Comparison of ENCODE assay signal across 12 cellular contexts in genomic region chr3:22685598-22685997, GRCh38.
DNase-seq lines count a peak whose midpoint lies in the region; ATAC-seq and TF ChIP-seq lines count a peak whose summit lies in the region.
"Had no signal": no experiment of that assay in that cellular context is flagged by ENCODE, and none has a peak within 500 bp of the region (broad histone marks: within the 10 kb centered on the region; RNA-seq: fewer than 3 reads in every experiment).

No MANE protein-coding gene starts in this region.

- no peak overlapping the region for H3K18ac ChIP-seq in mesendoderm (ENCODE audit: low read length)

- WGBS in mesendoderm (ENCODE audit: extremely low coverage, insufficient coverage, low lambda C conversion rate), result no CpG with 5 or more reads among the region's 2 CpGs

- peaks cover 15% of the 10 kb centered on the region in 2 donors for H3K9me3 Mint-ChIP-seq in activated naive CD4-positive, alpha-beta T cell treated with anti-CD3 and anti-CD28 coated beads, Interleukin-2, amount 50 U/mL, for 72 hours

- H3K27ac Mint-ChIP-seq in activated naive CD4-positive, alpha-beta T cell treated with anti-CD3 and anti-CD28 coated beads, Interleukin-2, amount 50 U/mL, for 72 hours, result no peak overlapping the region
- H3K27ac Mint-ChIP-seq: activated CD4-positive, alpha-beta memory T cell treated with anti-CD3 and anti-CD28 coated beads, Interleukin-2, amount 10 ng/mL, durations not matched to agents 7 days and 5 days; stimulated activated naive CD8-positive, alpha-beta T cell treated with anti-CD3 and anti-CD28 coated beads, Interleukin-15, amount 100 ng/mL, for 72 hours had no signal

- no peaks in the 10 kb centered on the region for H3K79me2 ChIP-seq in mesendoderm (ENCODE audit: control insufficient read depth, insufficient read depth, low read length)

- no peak overlapping the region for H2BK120ac ChIP-seq in mesendoderm (ENCODE audit: low read depth, low read length)

- H3K56ac ChIP-seq in mesendoderm (ENCODE audit: low read length), result no peak overlapping the region

- DNase-seq in GM04504 (ENCODE audit: low read depth) (peak; percentile 4), HuH-7 (ENCODE audit: low spot score) (peak; percentile 15), mesendoderm (peak; percentile 42), DMS114 treated with DMSO at 0.1 percent for 48 hours (lab: John Stamatoyannopoulos, UW; ENCODE audit: unreplicated experiment) (no peak)
- DNase-seq in activated naive CD4-positive, alpha-beta T cell treated with anti-CD3 and anti-CD28 coated beads, Interleukin-2, amount 50 U/mL, for 72 hours (ENCODE audit: low spot score in 2 of 2), result no peak
- DNase-seq in activated CD8-positive, alpha-beta memory T cell treated with anti-CD3 and anti-CD28 coated beads, Interleukin-2, amount 50 U/mL, for 48 hours, result no peak
- DNase-seq: activated CD4-positive, alpha-beta memory T cell treated with anti-CD3 and anti-CD28 coated beads, Interleukin-2, amount 10 ng/mL, durations not matched to agents 7 days and 5 days; midbrain; NCI-H1417; stimulated activated naive CD8-positive, alpha-beta T cell treated with anti-CD3 and anti-CD28 coated beads, Interleukin-15, amount 100 ng/mL, for 72 hours had no signal

- no peaks in the 10 kb centered on the region for H3K4me1 ChIP-seq in mesendoderm (ENCODE audit: control insufficient read depth, low read depth, low read length)

- no peak overlapping the region for H3K4me2 ChIP-seq in mesendoderm (ENCODE audit: low read length)

- H3K4me3 ChIP-seq in mesendoderm (ENCODE audit: low read length), result no peak overlapping the region

- no peak overlapping the region for H3K4ac ChIP-seq in mesendoderm (ENCODE audit: low read depth, low read length)

- H4K8ac ChIP-seq in mesendoderm (ENCODE audit: low read depth, low read length), result no peak overlapping the region

- H2BK15ac ChIP-seq in mesendoderm (replicated peaks; ENCODE audit: low read depth), result no peak overlapping the region

- H2BK5ac ChIP-seq in mesendoderm (ENCODE audit: low read length), result no peak overlapping the region

- ATAC-seq in activated naive CD4-positive, alpha-beta T cell treated with anti-CD3 and anti-CD28 coated beads, Interleukin-2, amount 50 U/mL, for 72 hours, result no peak
- no peak for ATAC-seq in HG02798 (IDR thresholded peaks at IDR 0.05; ENCODE audit: poor library complexity, unreplicated experiment)
- ATAC-seq: stimulated activated naive CD8-positive, alpha-beta T cell treated with anti-CD3 and anti-CD28 coated beads, Interleukin-15, amount 100 ng/mL, for 72 hours had no signal

- no peak overlapping the region for H3K27ac ChIP-seq in VCaP
- H3K27ac ChIP-seq in mesendoderm (ENCODE audit: low read depth, low read length), result no peak overlapping the region

- no peak overlapping the region for H4K5ac ChIP-seq in mesendoderm (ENCODE audit: low read length)

- H3K23ac ChIP-seq in mesendoderm (ENCODE audit: low read length), result no peak overlapping the region

- TF ChIP-seq CTCF in VCaP (conservative IDR thresholded peaks at IDR 0.05), result peak; percentile 80

- H3K9ac ChIP-seq in mesendoderm (ENCODE audit: low read length), result no peak overlapping the region

- H3K36me3 ChIP-seq in mesendoderm (ENCODE audit: control insufficient read depth, insufficient read depth, low read length), result no peaks in the 10 kb centered on the region

- no peaks in the 10 kb centered on the region for H3K79me1 ChIP-seq in mesendoderm (ENCODE audit: low read length)

- H2AK5ac ChIP-seq in mesendoderm (ENCODE audit: low read length), result no peak overlapping the region

- no peaks in the 10 kb centered on the region for H3K27me3 ChIP-seq in mesendoderm (ENCODE audit: insufficient read depth, low read length, poor library complexity)

- no peaks in the 10 kb centered on the region for H3K36me3 Mint-ChIP-seq in activated naive CD4-positive, alpha-beta T cell treated with anti-CD3 and anti-CD28 coated beads, Interleukin-2, amount 50 U/mL, for 72 hours

Comparison
In these comparisons a context has a peak if more than half of its experiments do, and no peak if none do; other contexts are left out.
1. DNase-seq: peak in GM04504 (single experiment), HuH-7 (single experiment) and mesendoderm (single experiment); none in activated naive CD4-positive, alpha-beta T cell treated with anti-CD3 and anti-CD28 coated beads, Interleukin-2, amount 50 U/mL, for 72 hours (0 of 2), DMS114 treated with DMSO at 0.1 percent for 48 hours (single experiment) and activated CD8-positive, alpha-beta memory T cell treated with anti-CD3 and anti-CD28 coated beads, Interleukin-2, amount 50 U/mL, for 48 hours (single experiment).